Comparison of ENCODE assay signal across 8 cellular contexts in the genomic region with DNA sequence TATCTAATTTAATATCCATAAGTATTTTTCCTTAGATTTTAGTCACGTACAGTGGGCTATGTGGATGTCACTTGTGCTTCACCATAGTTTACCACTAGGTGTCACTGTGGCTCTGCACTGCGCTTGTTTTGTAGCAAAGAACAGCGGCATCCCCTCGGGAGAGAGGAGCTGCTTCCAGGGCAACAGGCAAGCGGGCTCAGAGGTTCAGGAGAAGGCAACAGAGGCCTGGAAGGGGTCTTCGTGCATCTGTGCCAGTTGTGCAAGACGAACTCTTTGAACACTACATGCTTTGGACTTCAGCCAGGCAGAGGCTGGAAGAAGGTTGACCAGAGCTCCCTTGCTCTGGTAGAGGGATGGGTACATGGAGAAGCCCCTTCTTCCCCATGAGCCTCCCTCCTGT. TPM values are rescaled to one million over a fixed set of nuclear protein-coding genes. Genes with fewer than 3 reads are reported as not detected.
DNase-seq lines count a peak whose midpoint lies in the region; ATAC-seq and TF ChIP-seq lines count a peak whose summit lies in the region.

No MANE protein-coding gene starts in this region.

- H3K9me3 ChIP-seq in Panc1 (ENCODE audit: control insufficient read depth, insufficient read depth, low read depth, low read length) (no peaks in the 10 kb centered on the region), esophagus squamous epithelium (no peaks in the 10 kb centered on the region)

- H3K4me3 ChIP-seq in Panc1 (ENCODE audit: low read depth in 2 of 2, low read length in 2 of 2) (no peak overlapping the region), esophagus squamous epithelium (no peak overlapping the region)

- in situ Hi-C loops in KBM-7 (cut with MboI; ENCODE audit: low pct_unique_long_range_greater_than_20kb, low sequenced_read_pairs) (loop anchor here (25.0 kb wide), 1 partner anchor 187 kb away; a partner anchor contains a TSS), Panc1 (cut with HindIII; ENCODE audit: low pct_unique_long_range_greater_than_20kb, low sequenced_read_pairs) (no loop called here)

- no peak overlapping the region for H3K4me3 Mint-ChIP-seq in nephron progenitor cell

- CTCF ChIA-PET in Panc1 (lab: Charles Lee): interaction anchor here (0.5 to 2.9 kb wide), 14 partner anchors 8 to 1325 kb away, joined by 3 to 24 read pairs (median 6); no protein-coding TSS in a partner anchor

- peak; percentile 91 for ATAC-seq in Panc1
- no peak for ATAC-seq in GM18867 (IDR thresholded peaks at IDR 0.05; ENCODE audit: unreplicated experiment)

- intact Hi-C loops in Panc1 (cut with micrococcal nuclease; ENCODE audit: unreplicated experiment): loop anchor here (1.0 to 5.0 kb wide), 2 partner anchors 52 to 187 kb away; a partner anchor contains a TSS
- intact Hi-C loops in esophagus squamous epithelium (cut with DNase I): loop anchor here (5.0 kb wide), 1 partner anchor 57 kb away; no protein-coding TSS in a partner anchor

- TF ChIP-seq CTCF in GM12801 (IDR thresholded peaks at IDR 0.05; ENCODE audit: extremely low read depth, insufficient read length) (peak; percentile 52), Panc1 (IDR thresholded peaks at IDR 0.05) (peak; percentile 96), esophagus squamous epithelium (IDR thresholded peaks at IDR 0.05) (peak; percentile 52 to 97 (median 90)), nephron progenitor cell (IDR thresholded peaks at IDR 0.05) (peak; percentile 96)

- TF ChIP-seq POLR2A in esophagus squamous epithelium (IDR thresholded peaks at IDR 0.05): no peak

- peaks cover 9% of the 10 kb centered on the region for H3K27me3 Mint-ChIP-seq in nephron progenitor cell (ENCODE audit: low read depth, poor library complexity)

- H3K27me3 ChIP-seq in Panc1 (ENCODE audit: control insufficient read depth, insufficient read depth, low read length) (no peaks in the 10 kb centered on the region), esophagus squamous epithelium (no peaks in the 10 kb centered on the region)

- H3K9me3 Mint-ChIP-seq in nephron progenitor cell: no peaks in the 10 kb centered on the region

- H3K27ac Mint-ChIP-seq in nephron progenitor cell: no peak overlapping the region

- BruUV-seq in Panc1 (replicated peaks; lab: Mats Ljungman, UMichigan): no TSS peak

- POLR2A ChIA-PET in Panc1 (lab: Charles Lee): no interaction called here

- no peaks in the 10 kb centered on the region for H3K36me3 ChIP-seq in Panc1 (ENCODE audit: control insufficient read depth, insufficient read depth, low read length)
- peaks cover 0 to 18% (median 0%) of the 10 kb centered on the region in 3 donors for H3K36me3 ChIP-seq in esophagus squamous epithelium

- WGBS in esophagus squamous epithelium, 2 donors: 0% methylated on average over 3 to 7 of the region's 7 CpGs

- peaks cover 21% of the 10 kb centered on the region for H3K4me1 Mint-ChIP-seq in nephron progenitor cell

- DNase-seq in KBM-7 (peak; percentile 80), Panc1 (ENCODE audit: low read depth, low spot score) (no peak), activated T-cell treated with anti-CD3 and anti-CD28 coated beads for 4 hours (peak; percentile 65), esophagus squamous epithelium (lab: John Stamatoyannopoulos, UW) (no peak), nephron progenitor cell (peak; percentile 81), stromal cell of bone marrow (ENCODE audit: low read depth) (peak; percentile 70)

- no peak overlapping the region for H3K27ac ChIP-seq in Panc1 (ENCODE audit: low read length)
- H3K27ac ChIP-seq in esophagus squamous epithelium: no peak overlapping the region

- H3K4me1 ChIP-seq in Panc1 (ENCODE audit: control insufficient read depth, insufficient read depth, low read length): peaks cover 28% of the 10 kb centered on the region
- peaks cover 0 to 26% (median 11%) of the 10 kb centered on the region in 3 donors for H3K4me1 ChIP-seq in esophagus squamous epithelium

- peaks cover 17% of the 10 kb centered on the region for H3K36me3 Mint-ChIP-seq in nephron progenitor cell (ENCODE audit: low read depth)

RNA-seq across cellular contexts. Expression of a gene that starts 20.6 kb away (rescaled TPM):
- total RNA-seq in Panc1 (2021; ENCODE audit: unreplicated experiment) (40.1 TPM), esophagus squamous epithelium (10 to 100 TPM; 32.4 to 95.6 (median 42.4) TPM)
- polyA plus RNA-seq in Panc1 (2012; ENCODE audit: insufficient read length): 67.2 TPM

RNA-seq across cellular contexts. Expression of a gene that starts 51.4 kb away (rescaled TPM):
- total RNA-seq in Panc1 (2021; ENCODE audit: unreplicated experiment) (4.5 TPM), esophagus squamous epithelium (1 to 10 TPM; 3.1 to 5.8 (median 4.2) TPM)
- polyA plus RNA-seq in Panc1 (2012; ENCODE audit: insufficient read length): 2.8 TPM

Comparison
In these comparisons a context has a peak if more than half of its experiments do, and no peak if none do; other contexts are left out.
1. DNase-seq: peak in KBM-7 (single experiment), activated T-cell treated with anti-CD3 and anti-CD28 coated beads for 4 hours (single experiment), nephron progenitor cell (single experiment) and stromal cell of bone marrow (single experiment); none in Panc1 (single experiment) and esophagus squamous epithelium (single experiment).
2. Peak in every context shown above with its lines, with median percentiles within 50 percentile points of each other: CTCF ChIP-seq.